ENCODE assay signal across 8 cellular contexts in genomic region chr12:16605666-16606116, GRCh38. TPM values are rescaled to one million over a fixed set of nuclear protein-coding genes. Genes with fewer than 3 reads are reported as not detected.
DNase-seq lines count a peak whose midpoint lies in the region; ATAC-seq, FAIRE-seq and TF ChIP-seq lines count a peak whose summit lies in the region.

No MANE protein-coding gene starts in this region.

- H4K20me1 ChIP-seq in GM23338 (replicated peaks; ENCODE audit: insufficient read depth): no peaks in the 10 kb centered on the region
- H4K20me1 ChIP-seq in neural cell (ENCODE audit: insufficient read depth): no peaks in the 10 kb centered on the region

- peaks cover 69% of the 10 kb centered on the region for H3K4me1 Mint-ChIP-seq in GM23338

- no peaks in the 10 kb centered on the region for H3K9me2 ChIP-seq in GM23338 (ENCODE audit: insufficient read depth)
- no peaks in the 10 kb centered on the region for H3K9me2 ChIP-seq in neural cell (ENCODE audit: insufficient read depth, low read length)

- TF ChIP-seq CTCF in GM23338 (conservative IDR thresholded peaks at IDR 0.05; ENCODE audit: low read depth in 2 of 2) (no peak), epithelial cell of proximal tubule (conservative IDR thresholded peaks at IDR 0.05; ENCODE audit: low read depth, low read length) (no peak), neural cell (IDR thresholded peaks at IDR 0.05; ENCODE audit: poor library complexity, severe bottlenecking) (no peak), GM13977 (IDR thresholded peaks at IDR 0.05; ENCODE audit: extremely low read depth, insufficient read depth, missing control alignments) (no peak), D721Med (IDR thresholded peaks at IDR 0.05; ENCODE audit: insufficient read depth, missing control alignments) (no peak)

- H3K4me3 ChIP-seq in GM23338 (peak overlapping the region; percentile 85), epithelial cell of proximal tubule (ENCODE audit: low read depth, low read length) (peak overlapping the region; percentile 58), neural cell (ENCODE audit: low read length) (peak overlapping the region; percentile 80)

- peaks cover 60% of the 10 kb centered on the region for H3K27me3 ChIP-seq in GM23338 (ENCODE audit: insufficient read depth)
- no peaks in the 10 kb centered on the region for H3K27me3 ChIP-seq in neural cell (ENCODE audit: insufficient read depth, low read depth, low read length)

- H2AFZ ChIP-seq in GM23338: peak overlapping the region; percentile 65
- H2AFZ ChIP-seq in neural cell (ENCODE audit: low read depth, low read length): peak overlapping the region; percentile 65

- H3K27ac ChIP-seq in GM23338 (ENCODE audit: low read depth) (no peak overlapping the region), neural cell (ENCODE audit: low read length) (peak overlapping the region; percentile 36)

- H3K36me3 ChIP-seq in GM23338 (ENCODE audit: insufficient read depth) (no peaks in the 10 kb centered on the region), neural cell (ENCODE audit: insufficient read depth, low read length) (no peaks in the 10 kb centered on the region)

- peak overlapping the region; percentile 89 for H3K4me3 Mint-ChIP-seq in GM23338

- H3K79me2 ChIP-seq in GM23338 (replicated peaks; ENCODE audit: insufficient read depth): no peaks in the 10 kb centered on the region; the same call in 1 of the 2 replicates
- peaks cover 27% of the 10 kb centered on the region for H3K79me2 ChIP-seq in neural cell (replicated peaks; ENCODE audit: insufficient read depth, low read length)

- peaks cover 4% of the 10 kb centered on the region; the same call in 1 of the 2 replicates for H3F3A ChIP-seq in GM23338 (replicated peaks; ENCODE audit: low read depth)
- H3F3A ChIP-seq in neural cell (ENCODE audit: insufficient read depth, low read length, poor library complexity, severe bottlenecking): peaks cover 24% of the 10 kb centered on the region

- no peak for TF ChIP-seq EP300 in neural cell (conservative IDR thresholded peaks at IDR 0.05; ENCODE audit: poor library complexity, severe bottlenecking)

- no peaks in the 10 kb centered on the region for H3K9me3 ChIP-seq in neural cell (ENCODE audit: low read length)

- no peak overlapping the region for H3K27ac Mint-ChIP-seq in GM23338

- peaks cover 67% of the 10 kb centered on the region for H3K4me1 ChIP-seq in GM23338 (ENCODE audit: insufficient read depth)

- no peak for TF ChIP-seq RAD21 in neural cell (conservative IDR thresholded peaks at IDR 0.05)

- H3K9ac ChIP-seq in neural cell (ENCODE audit: low read length): peak overlapping the region; percentile 66

- H3K4me2 ChIP-seq in GM23338 (peak overlapping the region; percentile 97), neural cell (ENCODE audit: low read length) (peak overlapping the region; percentile 70)

- in situ Hi-C loops in GM13977 (cut with MboI; ENCODE audit: low pct_unique_long_range_greater_than_20kb, low sequenced_read_pairs, unreplicated experiment): no loop called here

- ATAC-seq in GM23338 (peak; percentile 9), HG03469 (IDR thresholded peaks at IDR 0.05; ENCODE audit: unreplicated experiment) (no peak)

- no peak for FAIRE-seq in D721Med (lab: Jason Lieb, UNC)

- H3K27me3 Mint-ChIP-seq in GM23338 (ENCODE audit: insufficient read depth, low read depth, poor library complexity): peaks cover 29% of the 10 kb centered on the region

- H3K9me3 Mint-ChIP-seq in GM23338: no peaks in the 10 kb centered on the region

- H3K36me3 Mint-ChIP-seq in GM23338 (ENCODE audit: low read depth): no peaks in the 10 kb centered on the region

- peak; percentile 12 for DNase-seq in GM23338 (ENCODE audit: low spot score)
- DNase-seq in NCI-H526 (lab: John Stamatoyannopoulos, UW): peak; percentile 31 to 63
- no peak for DNase-seq in epithelial cell of proximal tubule (ENCODE audit: low read depth)
- DNase-seq in GM13977 (ENCODE audit: low spot score): no peak
- DNase-seq in AG08396 (ENCODE audit: low spot score): no peak
- no peak for DNase-seq in D721Med (ENCODE audit: insufficient read length, low spot score)

TF ChIP-seq in GM23338, 12 proteins besides CTCF, POLR2A, EP300 and RAD21:
- no peak for TF ChIP-seq ZNF331 (CRISPR knock-in tag; IDR thresholded peaks at IDR 0.05; ENCODE audit: low read depth)
- no peak for TF ChIP-seq REST (IDR thresholded peaks at IDR 0.05; ENCODE audit: unreplicated experiment)
- TF ChIP-seq EZH2 (IDR thresholded peaks at IDR 0.05; ENCODE audit: low read depth, unreplicated experiment): peak; percentile 41
- TF ChIP-seq ETS1 (IDR thresholded peaks at IDR 0.05): no peak

TF ChIP-seq in neural cell, 6 proteins besides CTCF, POLR2A, EP300 and RAD21:
- TF ChIP-seq EZH2 (IDR thresholded peaks at IDR 0.05; ENCODE audit: borderline replicate concordance, insufficient read depth, low read length, poor library complexity, severe bottlenecking) (no peak), REST (IDR thresholded peaks at IDR 0.05; ENCODE audit: borderline replicate concordance) (no peak), SMC3 (conservative IDR thresholded peaks at IDR 0.05; ENCODE audit: poor library complexity) (peak; percentile 26), TAF1 (IDR thresholded peaks at IDR 0.05; ENCODE audit: low read depth) (no peak), POLR2AphosphoS5 (IDR thresholded peaks at IDR 0.05) (peak; percentile 43), MXI1 (conservative IDR thresholded peaks at IDR 0.05; ENCODE audit: poor library complexity, severe bottlenecking) (no peak)

RNA-seq across cellular contexts. Expression of gene LMO3, which starts 0.3 kb away (rescaled TPM):
- total RNA-seq in GM23338 (2014; rRNA removed; shearing (Covaris generic)): 15.1 and 15.2 TPM in 2 replicates
- polyA plus RNA-seq in GM23338 (2016; fragmentation: Nextera tagmentation; extraction: Ambion mirVana) (5.8 and 7.9 TPM in 2 replicates), neural cell (38.8 and 42.8 TPM in 2 replicates)
- not detected in 2 replicates for total RNA-seq in epithelial cell of proximal tubule
- polyA minus RNA-seq in neural cell: 63.1 and 71.3 TPM in 2 replicates

Comparison
In these comparisons a context has a peak if more than half of its experiments do, and no peak if none do; other contexts are left out.
1. DNase-seq: peak in GM23338 (single experiment) and NCI-H526 (2 of 2); none in epithelial cell of proximal tubule (single experiment), GM13977 (single experiment), AG08396 (single experiment) and D721Med (single experiment).
2. RNA of gene LMO3, which starts 0.3 kb away (total RNA-seq): 15.1 to 15.2 TPM in GM23338; not detected in epithelial cell of proximal tubule; every median in the first group is over 10 times any median in the second.
3. Peak in every context shown above with its lines, with median percentiles within 50 percentile points of each other: H3K4me3 ChIP-seq.